ENCODE assay signal across 33 cellular contexts in the genomic region with DNA sequence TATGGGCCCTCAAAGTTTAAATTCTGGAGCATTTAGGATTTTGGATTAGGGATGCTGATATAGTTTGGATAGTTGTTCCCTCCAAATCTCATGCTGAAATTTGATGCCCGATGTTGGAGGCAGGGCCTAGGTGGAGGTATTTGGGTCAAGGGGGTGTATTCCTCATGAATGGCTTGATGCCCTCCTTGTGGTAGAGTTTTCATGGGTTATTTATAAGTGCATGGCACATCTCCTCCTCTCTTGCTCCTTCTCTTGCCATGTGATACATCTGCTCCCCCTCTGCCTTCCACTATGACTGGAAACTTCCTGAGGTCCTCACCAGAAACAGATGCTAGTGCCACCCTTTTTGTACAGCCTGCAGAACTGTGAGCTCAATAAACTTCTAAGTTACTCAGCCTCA. TPM values are rescaled to one million over a fixed set of nuclear protein-coding genes. Genes with fewer than 3 reads are reported as not detected.
"Had no signal": no experiment of that assay in that cellular context is flagged by ENCODE, and none has a peak within 500 bp of the region (broad histone marks: within the 10 kb centered on the region; RNA-seq: fewer than 3 reads in every experiment).

No MANE protein-coding gene starts in this region.

- H3K9me3 Mint-ChIP-seq: naive thymus-derived CD4-positive, alpha-beta T cell; natural killer cell; nephron; neural progenitor cell; stimulated activated memory B cell treated with anti-CD40 and anti-IgM and Interleukin-4, amounts not matched to agents 10 μg/mL and 1 μg/mL and 100 μg/mL, for 72 hours; stimulated activated naive CD8-positive, alpha-beta T cell treated with anti-CD3 and anti-CD28 coated beads, Interleukin-15, amount 100 ng/mL, for 72 hours; type B pancreatic cell had no signal

- H3K79me2 ChIP-seq: parathyroid adenoma had no signal

- H3K9me3 ChIP-seq: ovary, prostate gland, right lobe of liver, sigmoid colon, spleen, suprapubic skin, testis, tibial artery, transverse colon, upper lobe of right lung, uterus had no signal

- H3K4me3 Mint-ChIP-seq: naive thymus-derived CD4-positive, alpha-beta T cell; natural killer cell; nephron; neural progenitor cell; stimulated activated memory B cell treated with anti-CD40 and anti-IgM and Interleukin-4, amounts not matched to agents 10 μg/mL and 1 μg/mL and 100 μg/mL, for 72 hours; stimulated activated naive CD8-positive, alpha-beta T cell treated with anti-CD3 and anti-CD28 coated beads, Interleukin-15, amount 100 ng/mL, for 72 hours; type B pancreatic cell had no signal

- H3K4me2 ChIP-seq: neural progenitor cell, smooth muscle cell had no signal

- H3K27ac Mint-ChIP-seq: nephron; stimulated activated memory B cell treated with anti-CD40 and anti-IgM and Interleukin-4, amounts not matched to agents 10 μg/mL and 1 μg/mL and 100 μg/mL, for 72 hours; stimulated activated naive CD8-positive, alpha-beta T cell treated with anti-CD3 and anti-CD28 coated beads, Interleukin-15, amount 100 ng/mL, for 72 hours; type B pancreatic cell had no signal

- H3K9ac ChIP-seq: neural progenitor cell, parathyroid adenoma had no signal

- H3K36me3 ChIP-seq: ovary, uterus had no signal

- DNase-seq: naive thymus-derived CD4-positive, alpha-beta T cell; natural killer cell; occipital lobe; ovary; posterior cingulate gyrus; right cardiac atrium; right lobe of liver; sigmoid colon; spleen; stimulated activated CD4-positive, alpha-beta T cell treated with anti-CD3 and anti-CD28 coated beads, Interleukin-12 subunit alpha, Interleukin-12 subunit beta, amount 100 ng/mL, for 4 hours; stimulated activated CD4-positive, alpha-beta T cell treated with anti-CD3 and anti-CD28 coated beads, Interleukin-1b, Interleukin-23, amount 100 ng/mL, for 48 hours; stimulated activated CD4-positive, alpha-beta T cell treated with anti-CD3 and anti-CD28 coated beads, Interleukin-4, amount 100 ng/mL, for 1 hour; stimulated activated CD4-positive, alpha-beta T cell treated with anti-CD3 and anti-CD28 coated beads, Interleukin-4, amount 100 ng/mL, for 4 hours; stimulated activated CD8-positive, alpha-beta memory T cell treated with anti-CD3 and anti-CD28 coated beads, Interleukin-4, amount 100 ng/mL, for 48 hours; stimulated activated naive CD4-positive, alpha-beta T cell; stimulated activated naive CD8-positive, alpha-beta T cell treated with anti-CD3 and anti-CD28 coated beads, Interleukin-15, amount 100 ng/mL, for 72 hours; stimulated activated naive CD8-positive, alpha-beta T cell treated with anti-CD3 and anti-CD28 coated beads, Interleukin-15, Interleukin-2, amounts not matched to agents 100 U/mL and 50 U/mL, for 24 hours; substantia nigra; testis; tibial artery; transverse colon; upper lobe of right lung; uterus had no signal

- H3K27me3 ChIP-seq: neural progenitor cell, ovary, right lobe of liver, sigmoid colon, spleen, suprapubic skin, testis, tibial artery, transverse colon, upper lobe of right lung, uterus had no signal

- H3K27me3 Mint-ChIP-seq: naive thymus-derived CD4-positive, alpha-beta T cell; stimulated activated memory B cell treated with anti-CD40 and anti-IgM and Interleukin-4, amounts not matched to agents 10 μg/mL and 1 μg/mL and 100 μg/mL, for 72 hours; stimulated activated naive CD8-positive, alpha-beta T cell treated with anti-CD3 and anti-CD28 coated beads, Interleukin-15, amount 100 ng/mL, for 72 hours; type B pancreatic cell had no signal

- H3K27ac ChIP-seq: neural progenitor cell, ovary, parathyroid adenoma, prostate gland, right lobe of liver, sigmoid colon, skin epidermis, spleen, suprapubic skin, testis, tibial artery, transverse colon, upper lobe of right lung, uterus had no signal

- ATAC-seq: naive thymus-derived CD4-positive, alpha-beta T cell; natural killer cell; right cardiac atrium; right lobe of liver; stimulated activated memory B cell treated with anti-CD40 and anti-IgM and Interleukin-4, amounts not matched to agents 10 μg/mL and 1 μg/mL and 100 μg/mL, for 72 hours; stimulated activated naive CD8-positive, alpha-beta T cell treated with anti-CD3 and anti-CD28 coated beads, Interleukin-15, amount 100 ng/mL, for 72 hours; stimulated activated naive CD8-positive, alpha-beta T cell treated with anti-CD3 and anti-CD28 coated beads, Interleukin-15, Interleukin-2, amounts not matched to agents 100 U/mL and 50 U/mL, for 24 hours; upper lobe of right lung had no signal

- H2AFZ ChIP-seq: neural progenitor cell, parathyroid adenoma had no signal

- H3K4me1 ChIP-seq: neural progenitor cell, parathyroid adenoma, right lobe of liver, sigmoid colon, spleen, suprapubic skin, testis, tibial artery, transverse colon, upper lobe of right lung, uterus had no signal

- H3K4me1 Mint-ChIP-seq: naive thymus-derived CD4-positive, alpha-beta T cell; natural killer cell; nephron; neural progenitor cell; stimulated activated memory B cell treated with anti-CD40 and anti-IgM and Interleukin-4, amounts not matched to agents 10 μg/mL and 1 μg/mL and 100 μg/mL, for 72 hours; stimulated activated naive CD8-positive, alpha-beta T cell treated with anti-CD3 and anti-CD28 coated beads, Interleukin-15, amount 100 ng/mL, for 72 hours had no signal

- H3K4me3 ChIP-seq: neural progenitor cell, ovary, prostate gland, right lobe of liver, sigmoid colon, skin epidermis, smooth muscle cell, spleen, suprapubic skin, testis, tibial artery, transverse colon, upper lobe of right lung, uterus had no signal

RNA-seq across cellular contexts. Expression of a gene that starts 17.5 kb away (rescaled TPM):
- total RNA-seq: naive thymus-derived CD4-positive, alpha-beta T cell; natural killer cell; osteoblast; right cardiac atrium; right lobe of liver; smooth muscle cell; spleen; transverse colon; upper lobe of right lung had no signal
- polyA plus RNA-seq: naive thymus-derived CD4-positive, alpha-beta T cell had no signal
